8 cellular contexts compared by ENCODE assay signal in genomic region chr20:47317127-47317895, GRCh38. TPM values are rescaled to one million over a fixed set of nuclear protein-coding genes. Genes with fewer than 3 reads are reported as not detected.
DNase-seq lines count a peak whose midpoint lies in the region; ATAC-seq, FAIRE-seq and TF ChIP-seq lines count a peak whose summit lies in the region.

No MANE protein-coding gene starts in this region.

- H2AFZ ChIP-seq in GM23338 (no peak overlapping the region), Karpas-422 (ENCODE audit: low read length) (no peak overlapping the region)

- peaks cover 47% of the 10 kb centered on the region for H3F3A ChIP-seq in GM23338 (replicated peaks; ENCODE audit: low read depth)

- DNase-seq in GM23338 (ENCODE audit: low spot score) (peak; percentile 76), RWPE2 (ENCODE audit: low spot score) (peak; percentile 100), germinal center (ENCODE audit: low spot score) (peak; percentile 22), pancreas (peak in 4 of 6 donors; percentile 26 to 40 (median 34)), thyroid gland (peak; percentile 74 to 81), Karpas-422 (no peak)
- peak; percentile 67 for DNase-seq in activated naive CD4-positive, alpha-beta T cell treated with Interleukin-2 at 50 U/mL for 16 hours

- peaks cover 72% of the 10 kb centered on the region for H3K4me1 ChIP-seq in GM23338 (ENCODE audit: insufficient read depth)
- H3K4me1 ChIP-seq in RWPE2 (ENCODE audit: insufficient read depth, poor library complexity, severe bottlenecking), result peaks cover 72% of the 10 kb centered on the region
- peaks cover 26 to 54% (median 42%) of the 10 kb centered on the region in 3 donors for H3K4me1 ChIP-seq in pancreas
- H3K4me1 ChIP-seq in thyroid gland, result peaks cover 75 to 100% of the 10 kb centered on the region in 2 donors
- no peaks in the 10 kb centered on the region for H3K4me1 ChIP-seq in Karpas-422 (ENCODE audit: low read length)

- intact Hi-C loops in pancreas (cut with DNase I), result loop anchor here in 2 of 3 donors (5.0 to 10.0 kb wide), 2 partner anchors 40 to 57 kb away; partner anchors contain the start of gene ZMYND8 (in 1 of the 2)
- intact Hi-C loops in thyroid gland (cut with DNase I), result loop anchor here (5.0 kb wide), 1 partner anchor 40 kb away; the partner anchor contains the start of gene ZMYND8

- peaks cover 67% of the 10 kb centered on the region for H3K79me2 ChIP-seq in GM23338 (replicated peaks; ENCODE audit: insufficient read depth)
- peaks cover 94% of the 10 kb centered on the region for H3K79me2 ChIP-seq in Karpas-422 (ENCODE audit: low read length)

- H3K36me3 Mint-ChIP-seq in GM23338 (ENCODE audit: low read depth), result peaks cover 32% of the 10 kb centered on the region

- H3K27me3 ChIP-seq in GM23338 (ENCODE audit: insufficient read depth), result no peaks in the 10 kb centered on the region
- no peaks in the 10 kb centered on the region for H3K27me3 ChIP-seq in RWPE2 (ENCODE audit: insufficient read depth, poor library complexity, severe bottlenecking)
- no peaks in the 10 kb centered on the region for H3K27me3 ChIP-seq in pancreas
- no peaks in the 10 kb centered on the region for H3K27me3 ChIP-seq in thyroid gland
- H3K27me3 ChIP-seq in Karpas-422 (ENCODE audit: low read length), result no peaks in the 10 kb centered on the region

- H3K9me2 ChIP-seq in GM23338 (ENCODE audit: insufficient read depth) (no peaks in the 10 kb centered on the region), Karpas-422 (replicated peaks; ENCODE audit: insufficient read depth, low read length) (no peaks in the 10 kb centered on the region)

- FAIRE-seq in pancreas (lab: Jason Lieb, UNC), result no peak

- TF ChIP-seq CTCF in GM23338 (conservative IDR thresholded peaks at IDR 0.05; ENCODE audit: low read depth in 2 of 2), result no peak
- no peak for TF ChIP-seq CTCF in RWPE2 (IDR thresholded peaks at IDR 0.05; ENCODE audit: poor library complexity, severe bottlenecking)
- TF ChIP-seq CTCF in pancreas (IDR thresholded peaks at IDR 0.05), result no peak
- TF ChIP-seq CTCF in thyroid gland (IDR thresholded peaks at IDR 0.05), result peak in 2 of 6 experiments; percentile 11 to 15

- TF ChIP-seq POLR2A in thyroid gland (IDR thresholded peaks at IDR 0.05), result peak in 1 of 2 donors; percentile 49

- peak overlapping the region; percentile 69 for H3K4me2 ChIP-seq in GM23338
- H3K4me2 ChIP-seq in Karpas-422 (ENCODE audit: low read depth, low read length, poor library complexity, severe bottlenecking), result no peak overlapping the region

- no peak overlapping the region for H3K9ac ChIP-seq in Karpas-422 (ENCODE audit: low read length)

- H3K4me3 ChIP-seq in GM23338 (peak overlapping the region; percentile 49), RWPE2 (ENCODE audit: severe bottlenecking) (no peak overlapping the region), pancreas (no peak overlapping the region), thyroid gland (replicated peaks in 1 of 3) (no peak overlapping the region), Karpas-422 (ENCODE audit: low read length) (no peak overlapping the region)

- no peaks in the 10 kb centered on the region for H4K20me1 ChIP-seq in GM23338 (replicated peaks; ENCODE audit: insufficient read depth)
- H4K20me1 ChIP-seq in Karpas-422 (ENCODE audit: insufficient read depth, low read depth, low read length), result peaks cover 69% of the 10 kb centered on the region

- peaks cover 50% of the 10 kb centered on the region for H3K27me3 Mint-ChIP-seq in GM23338 (ENCODE audit: insufficient read depth, low read depth, poor library complexity)

- peak overlapping the region; percentile 100 for H3K27ac Mint-ChIP-seq in GM23338

- WGBS in pancreas, 2 donors, result 69 to 70% methylated on average over 13 of the region's 13 CpGs
- WGBS in thyroid gland, 2 donors, result 37 to 48% methylated on average over 12 to 13 of the region's 13 CpGs

- no peaks in the 10 kb centered on the region for H3K9me3 Mint-ChIP-seq in GM23338

- H3K36me3 ChIP-seq in GM23338 (ENCODE audit: insufficient read depth) (no peaks in the 10 kb centered on the region), RWPE2 (ENCODE audit: low read depth) (peaks cover 54% of the 10 kb centered on the region), pancreas (no peaks in the 10 kb centered on the region), thyroid gland (no peaks in the 10 kb centered on the region), Karpas-422 (ENCODE audit: insufficient read depth, low read length) (peaks cover 16% of the 10 kb centered on the region; the same call in 1 of the 2 replicates)

- H3K4me3 Mint-ChIP-seq in GM23338, result peak overlapping the region; percentile 65

- H3K27ac ChIP-seq in GM23338 (ENCODE audit: low read depth) (peak overlapping the region; percentile 100), RWPE2 (ENCODE audit: poor library complexity, severe bottlenecking) (peak overlapping the region; percentile 100), pancreas (peak overlapping the region; percentile 82 to 93 (median 92)), thyroid gland (peak overlapping the region; percentile 99 to 100 (median 100)), Karpas-422 (ENCODE audit: low read length) (no peak overlapping the region)

- H3K9me3 ChIP-seq in RWPE2 (ENCODE audit: severe bottlenecking), result no peaks in the 10 kb centered on the region
- no peaks in the 10 kb centered on the region for H3K9me3 ChIP-seq in pancreas
- no peaks in the 10 kb centered on the region for H3K9me3 ChIP-seq in thyroid gland
- no peaks in the 10 kb centered on the region for H3K9me3 ChIP-seq in Karpas-422 (ENCODE audit: low read length)

- ATAC-seq in GM23338 (no peak), RWPE2 (ENCODE audit: low read depth) (peak; percentile 77), pancreas (peak in 3 of 4 donors; percentile 7 to 51 (median 26)), HG02981 (IDR thresholded peaks at IDR 0.05; ENCODE audit: unreplicated experiment) (no peak)

- peaks cover 80% of the 10 kb centered on the region for H3K4me1 Mint-ChIP-seq in GM23338

TF ChIP-seq in GM23338, 12 proteins besides CTCF, POLR2A, EP300 and RAD21 (continues in another document):
- TF ChIP-seq ZNF114 (CRISPR knock-in tag; IDR thresholded peaks at IDR 0.05) (no peak), EZH2 (IDR thresholded peaks at IDR 0.05; ENCODE audit: low read depth, unreplicated experiment) (no peak), NANOG (IDR thresholded peaks at IDR 0.05; ENCODE audit: borderline replicate concordance) (no peak), ETS1 (IDR thresholded peaks at IDR 0.05) (no peak), REST (IDR thresholded peaks at IDR 0.05; ENCODE audit: unreplicated experiment) (no peak), JUNB (IDR thresholded peaks at IDR 0.05; ENCODE audit: unreplicated experiment) (no peak), CREB1 (CRISPR knock-in tag; IDR thresholded peaks at IDR 0.05; ENCODE audit: low read depth) (no peak), STAT1 (IDR thresholded peaks at IDR 0.05; ENCODE audit: unreplicated experiment) (no peak)

RNA-seq across cellular contexts. Expression of gene ZMYND8, which starts 39.2 kb away (rescaled TPM):
- 64.2 and 70.9 TPM in 2 replicates for total RNA-seq in GM23338 (2014; rRNA removed; shearing (Covaris generic))
- polyA plus RNA-seq in GM23338 (2016; fragmentation: Nextera tagmentation; extraction: Ambion mirVana), result 122 and 128 TPM in 2 replicates
- total RNA-seq in pancreas, result 10 to 100 TPM; 11.3 to 25.6 (median 18.5) TPM
- polyA plus RNA-seq in pancreas, result 10 to 100 TPM; 10.8 to 13.9 TPM
- 10 to 100 TPM; 29.7 to 42.4 (median 30.9) TPM for total RNA-seq in thyroid gland
- 33.0 and 44.1 TPM in 2 replicates for total RNA-seq in Karpas-422 (2014; rRNA removed; shearing (Covaris generic); ENCODE audit: low replicate concordance)

Comparison
In these comparisons a context has a peak if more than half of its experiments do, and no peak if none do; other contexts are left out.
1. ATAC-seq: peak in RWPE2 (single experiment) and pancreas (3 of 4); none in GM23338 (single experiment) and HG02981 (single experiment).